Comparison of ENCODE assay signal across 8 cellular contexts in the genomic region with DNA sequence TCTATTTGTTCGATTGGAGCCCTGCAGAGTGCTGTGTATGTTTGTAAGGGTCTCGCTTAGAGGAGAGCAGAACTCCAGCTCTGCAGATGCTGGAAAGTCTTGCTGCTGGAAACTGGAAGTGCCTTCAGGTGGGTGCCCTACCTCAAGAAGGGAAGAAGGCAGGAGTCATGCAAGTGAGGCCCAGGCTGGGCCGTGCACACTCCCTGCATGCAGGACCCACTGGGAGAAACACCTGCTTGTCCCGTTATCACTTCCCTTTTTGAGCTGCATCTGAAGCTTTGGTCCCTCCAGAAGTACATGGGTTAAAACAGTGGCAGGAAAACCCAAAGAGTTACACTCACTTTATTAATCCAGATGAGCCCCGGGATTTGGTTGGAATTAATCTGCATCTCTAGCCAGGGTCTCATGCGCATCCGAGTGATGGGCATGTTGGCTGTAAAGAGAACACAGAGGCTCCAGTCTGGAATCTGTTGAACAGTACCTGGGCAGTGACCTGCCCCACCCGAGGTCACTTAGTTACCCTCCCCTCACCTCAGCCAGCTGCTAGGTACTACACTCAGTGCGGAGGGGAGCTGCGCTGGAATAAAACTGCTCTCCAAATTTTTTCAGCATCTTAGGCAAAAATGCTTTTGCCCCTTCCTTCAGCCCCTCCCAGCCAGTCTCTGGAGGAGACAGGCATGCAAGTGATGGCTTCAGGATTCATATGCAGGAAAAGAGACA. TPM values are rescaled to one million over a fixed set of nuclear protein-coding genes. Genes with fewer than 3 reads are reported as not detected.
A peak's percentile ranks its signal among the peaks of the same experiment; 100 is the strongest.
DNase-seq lines count a peak whose midpoint lies in the region; ATAC-seq and TF ChIP-seq lines count a peak whose summit lies in the region.

No MANE protein-coding gene starts in this region.

- peak overlapping the region; percentile 63 to 97 (median 86) for H3K4me3 ChIP-seq in heart left ventricle
- peak overlapping the region; percentile 93 to 95 (median 95) for H3K4me3 ChIP-seq in right lobe of liver

- TF ChIP-seq POLR2A in heart left ventricle (IDR thresholded peaks at IDR 0.05) (no peak), right lobe of liver (IDR thresholded peaks at IDR 0.05) (no peak)

- H3K4me1 Mint-ChIP-seq in type B pancreatic cell (ENCODE audit: unreplicated experiment): no peaks in the 10 kb centered on the region

- H3K27me3 Mint-ChIP-seq in type B pancreatic cell: peaks cover 12% of the 10 kb centered on the region

- intact Hi-C loops in heart left ventricle (cut with DNase I) (loop anchor here in 2 of 10 donors (5.0 kb wide), 2 partner anchors 62 to 67 kb away; no protein-coding TSS in a partner anchor), cardiac septum (cut with DNase I) (no loop called here), right lobe of liver (cut with DNase I) (loop anchor here (10.0 kb wide), 1 partner anchor 64 kb away; no protein-coding TSS in a partner anchor)

- TF ChIP-seq CTCF in heart left ventricle (IDR thresholded peaks at IDR 0.05) (no peak), right lobe of liver (IDR thresholded peaks at IDR 0.05) (no peak), type B pancreatic cell (conservative IDR thresholded peaks at IDR 0.05) (no peak)

- 36 to 53% (median 47%) methylated on average over 10 of the region's 10 CpGs for WGBS in heart left ventricle, 4 donors
- 2% methylated on average over 7 of the region's 10 CpGs for WGBS in right lobe of liver (ENCODE audit: insufficient coverage, low coverage, low lambda C conversion rate, missing lambda C conversion rate)

- ATAC-seq in heart left ventricle (no peak), right lobe of liver (peak in 1 of 4 donors; percentile 9), HG03378 (IDR thresholded peaks at IDR 0.05; ENCODE audit: unreplicated experiment) (no peak), GM21825 (IDR thresholded peaks at IDR 0.05; ENCODE audit: unreplicated experiment) (no peak), GM21737 (IDR thresholded peaks at IDR 0.05; ENCODE audit: unreplicated experiment) (no peak)
- no peak for ATAC-seq in activated naive CD4-positive, alpha-beta T cell treated with anti-CD3 and anti-CD28 coated beads, Interleukin-2, amount 50 U/mL, for 72 hours

- H3K36me3 Mint-ChIP-seq in activated naive CD4-positive, alpha-beta T cell treated with anti-CD3 and anti-CD28 coated beads, Interleukin-2, amount 50 U/mL, for 72 hours: peaks cover 50 to 55% of the 10 kb centered on the region in 2 donors
- peaks cover 9% of the 10 kb centered on the region for H3K36me3 Mint-ChIP-seq in type B pancreatic cell

- peak overlapping the region in 11 of 12 donors; percentile 96 to 100 (median 99) for H3K27ac ChIP-seq in heart left ventricle
- peak overlapping the region; percentile 88 to 99 (median 98) for H3K27ac ChIP-seq in right lobe of liver

- H3K27me3 ChIP-seq in heart left ventricle (no peaks in the 10 kb centered on the region), right lobe of liver (no peaks in the 10 kb centered on the region)

- no peaks in the 10 kb centered on the region for H3K9me3 Mint-ChIP-seq in activated naive CD4-positive, alpha-beta T cell treated with anti-CD3 and anti-CD28 coated beads, Interleukin-2, amount 50 U/mL, for 72 hours
- H3K9me3 Mint-ChIP-seq in type B pancreatic cell: no peaks in the 10 kb centered on the region

- H3K4me1 ChIP-seq in heart left ventricle (peaks cover 8 to 81% (median 52%) of the 10 kb centered on the region in 12 donors), right lobe of liver (peaks cover 0 to 36% (median 16%) of the 10 kb centered on the region in 4 donors)

- H3K9me3 ChIP-seq in heart left ventricle (no peaks in the 10 kb centered on the region), right lobe of liver (no peaks in the 10 kb centered on the region)

- peak overlapping the region; percentile 89 for H3K4me3 Mint-ChIP-seq in type B pancreatic cell

- peaks cover 0 to 55% (median 49%) of the 10 kb centered on the region in 9 donors for H3K36me3 ChIP-seq in heart left ventricle
- peaks cover 11 to 49% (median 27%) of the 10 kb centered on the region in 4 donors for H3K36me3 ChIP-seq in right lobe of liver

- peak overlapping the region; percentile 100 for H3K27ac Mint-ChIP-seq in activated naive CD4-positive, alpha-beta T cell treated with anti-CD3 and anti-CD28 coated beads, Interleukin-2, amount 50 U/mL, for 72 hours
- H3K27ac Mint-ChIP-seq in type B pancreatic cell: peak overlapping the region; percentile 74

- DNase-seq in heart left ventricle (peak in 3 of 5 donors; percentile 17 to 48 (median 20)), cardiac septum (ENCODE audit: low spot score) (no peak), right lobe of liver (peak in 1 of 3 donors; percentile 51), type B pancreatic cell (ENCODE audit: extremely low spot score, unreplicated experiment) (peak; percentile 42)
- DNase-seq in activated naive CD4-positive, alpha-beta T cell treated with anti-CD3 and anti-CD28 coated beads, Interleukin-2, amount 50 U/mL, for 72 hours (ENCODE audit: low spot score in 2 of 2): peak; percentile 41 to 55

RNA-seq across cellular contexts. Expression of a gene that starts 1.4 kb away (rescaled TPM):
- total RNA-seq in heart left ventricle (100 to 1,000 TPM in 1 of 9 donors, 10 to 100 TPM in 7, 1 to 10 TPM in 1; 9.2 to 190 (median 18.4) TPM), cardiac septum (19.9 TPM), right lobe of liver (10 to 100 TPM; 23.9 to 38.3 (median 30.2) TPM), type B pancreatic cell (ENCODE audit: low replicate concordance) (50.1 and 77.4 TPM in 2 replicates)
- 10 to 100 TPM in 1 of 2 donors, 1 to 10 TPM in 1; 7.5 to 12.2 TPM for polyA plus RNA-seq in heart left ventricle
- total RNA-seq in activated naive CD4-positive, alpha-beta T cell treated with anti-CD3 and anti-CD28 coated beads, Interleukin-2, amount 50 U/mL, for 72 hours: 100 to 1,000 TPM; 107 to 156 TPM

RNA-seq across cellular contexts. Expression of a gene that starts 54.1 kb away (rescaled TPM):
- total RNA-seq in heart left ventricle (not detected), cardiac septum (not detected), right lobe of liver (not detected), type B pancreatic cell (ENCODE audit: low replicate concordance) (not detected in 2 replicates)
- polyA plus RNA-seq in heart left ventricle: not detected
- not detected for total RNA-seq in activated naive CD4-positive, alpha-beta T cell treated with anti-CD3 and anti-CD28 coated beads, Interleukin-2, amount 50 U/mL, for 72 hours
